ENCODE assay signal across 8 cellular contexts in the genomic region with DNA sequence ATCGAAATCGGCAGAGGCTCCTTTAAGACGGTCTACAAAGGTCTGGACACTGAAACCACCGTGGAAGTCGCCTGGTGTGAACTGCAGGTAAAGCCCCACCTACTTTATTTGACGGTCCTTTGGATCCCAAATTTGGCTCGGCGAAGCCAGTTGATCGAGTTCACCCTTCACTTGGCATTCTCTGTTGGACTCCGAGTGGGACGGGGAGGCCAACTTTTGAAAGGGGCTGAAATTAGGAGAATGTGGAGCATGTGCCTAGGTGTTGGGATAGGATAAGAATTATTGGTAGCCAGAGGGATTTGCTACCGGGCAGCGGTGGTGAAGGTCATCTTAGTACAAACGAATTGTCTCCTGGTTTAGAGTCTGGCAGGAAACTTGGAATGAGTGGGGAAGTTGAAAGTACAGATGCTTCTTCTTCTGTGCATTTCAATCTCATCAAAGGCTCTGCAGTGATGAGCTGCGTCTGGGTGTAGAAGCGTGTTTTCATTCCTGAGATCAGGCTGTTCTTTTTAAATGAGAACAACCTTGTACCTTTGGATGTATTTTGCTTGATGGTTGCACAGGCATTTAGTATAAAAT. TPM values are rescaled to one million over a fixed set of nuclear protein-coding genes. Genes with fewer than 3 reads are reported as not detected.
DNase-seq lines count a peak whose midpoint lies in the region; ATAC-seq and TF ChIP-seq lines count a peak whose summit lies in the region.

No MANE protein-coding gene starts in this region.

- H3K9me2 ChIP-seq in SK-N-SH, result no peaks in the 10 kb centered on the region

- peaks cover 64% of the 10 kb centered on the region for H3K79me2 ChIP-seq in SK-N-SH (ENCODE audit: insufficient read depth)

- H4K20me1 ChIP-seq in SK-N-SH (ENCODE audit: insufficient read depth), result peaks cover 61% of the 10 kb centered on the region

- intact Hi-C loops in Panc1 (cut with micrococcal nuclease; ENCODE audit: unreplicated experiment), result loop anchor here (2.0 to 10.0 kb wide), 2 partner anchors 110 to 182 kb away; no protein-coding TSS in a partner anchor

- H3F3A ChIP-seq in SK-N-SH (replicated peaks; ENCODE audit: insufficient read depth), result peaks cover 24% of the 10 kb centered on the region

- no peak for TF ChIP-seq CTCF in SK-N-SH (IDR thresholded peaks at IDR 0.05)
- no peak for TF ChIP-seq CTCF in Panc1 (IDR thresholded peaks at IDR 0.05)
- no peak for TF ChIP-seq CTCF in GM10248 (IDR thresholded peaks at IDR 0.05; ENCODE audit: control extremely low read depth, extremely low read depth, low read depth, missing control alignments)

- H3K9me3 ChIP-seq in SK-N-SH (no peaks in the 10 kb centered on the region), Panc1 (ENCODE audit: control insufficient read depth, insufficient read depth, low read depth, low read length) (no peaks in the 10 kb centered on the region), ectodermal cell (ENCODE audit: control insufficient read depth, low read length) (no peaks in the 10 kb centered on the region), muscle layer of duodenum (ENCODE audit: control insufficient read depth in 1 of 2, low read length in 2 of 2) (no peaks in the 10 kb centered on the region)

- TF ChIP-seq EP300 in SK-N-SH (IDR thresholded peaks at IDR 0.05; ENCODE audit: borderline replicate concordance in 1 of 2, low read depth in 1 of 2, low read length in 1 of 2), result no peak

- ATAC-seq in SK-N-SH treated with all-trans-retinoic acid at 6 μM for 48 hours (no peak), Panc1 (no peak), HG03196 (IDR thresholded peaks at IDR 0.05; ENCODE audit: unreplicated experiment) (no peak)

- H3K4me1 ChIP-seq in SK-N-SH (ENCODE audit: control insufficient read depth in 1 of 2, insufficient read depth in 2 of 2, low read depth in 1 of 2, low read length in 1 of 2) (peaks cover 11 to 14% of the 10 kb centered on the region in 2 experiments; a peak in 3 of 4 replicates), Panc1 (ENCODE audit: control insufficient read depth, insufficient read depth, low read length) (peaks cover 12% of the 10 kb centered on the region), ectodermal cell (ENCODE audit: control insufficient read depth, insufficient read depth, low read length) (peaks cover 16% of the 10 kb centered on the region), muscle layer of duodenum (ENCODE audit: control insufficient read depth in 1 of 2, insufficient read depth in 2 of 2, low read length in 2 of 2) (peaks cover 17 to 31% of the 10 kb centered on the region in 2 donors)

- CTCF ChIA-PET in SK-N-SH (lab: Yijun Ruan, JAX), result interaction anchor here (0.6 to 8.1 kb wide), 20 partner anchors 11 to 195 kb away, joined by 3 to 136 read pairs (median 4); partner anchors contain the start of gene RAD52
- CTCF ChIA-PET in Panc1 (lab: Charles Lee), result interaction anchor here (1.0 kb wide), 1 partner anchor 60 kb away, joined by 4 read pairs; no protein-coding TSS in a partner anchor
- CTCF ChIA-PET in GM10248 (lab: Yijun Ruan, JAX), result interaction anchor here (1.0 to 5.8 kb wide), 15 partner anchors 12 to 195 kb away, joined by 3 to 52 read pairs (median 4); partner anchors contain the start of gene RAD52

- H3K4me2 ChIP-seq in SK-N-SH, result peak overlapping the region; percentile 95

- in situ Hi-C loops in Panc1 (cut with HindIII; ENCODE audit: low pct_unique_long_range_greater_than_20kb, low sequenced_read_pairs), result no loop called here

- peaks cover 2 to 11% of the 10 kb centered on the region in 2 experiments for H3K36me3 ChIP-seq in SK-N-SH (replicated peaks in 1 of 2; ENCODE audit: control insufficient read depth in 1 of 2, insufficient read depth in 2 of 2, low read length in 1 of 2)
- no peaks in the 10 kb centered on the region for H3K36me3 ChIP-seq in Panc1 (ENCODE audit: control insufficient read depth, insufficient read depth, low read length)
- no peaks in the 10 kb centered on the region for H3K36me3 ChIP-seq in ectodermal cell (ENCODE audit: control insufficient read depth, insufficient read depth, low read length)
- H3K36me3 ChIP-seq in muscle layer of duodenum (ENCODE audit: control insufficient read depth in 1 of 2, insufficient read depth in 2 of 2, low read length in 2 of 2), result peaks cover 0 to 3% of the 10 kb centered on the region in 2 donors

- no peak overlapping the region for H2AFZ ChIP-seq in SK-N-SH (ENCODE audit: low read depth)

- POLR2A ChIA-PET in SK-N-SH (lab: Yijun Ruan, JAX) (no interaction called here), Panc1 (lab: Charles Lee) (interaction anchor here (0.6 kb wide), 1 partner anchor 179 kb away, joined by 3 read pairs; no protein-coding TSS in a partner anchor), GM10248 (lab: Yijun Ruan, JAX) (interaction anchor here (2.1 kb wide), 1 partner anchor 69 kb away, joined by 6 read pairs; no protein-coding TSS in a partner anchor)

- no TSS peak for BruUV-seq in Panc1 (replicated peaks; lab: Mats Ljungman, UMichigan)

- 1% methylated on average over 16 of the region's 16 CpGs for WGBS in SK-N-SH (ENCODE audit: low lambda C conversion rate)
- 1 to 3% methylated on average over 15 to 16 of the region's 16 CpGs for WGBS in ectodermal cell, 2 experiments

- H3K27me3 ChIP-seq in SK-N-SH (ENCODE audit: insufficient read depth) (no peaks in the 10 kb centered on the region), Panc1 (ENCODE audit: control insufficient read depth, insufficient read depth, low read length) (no peaks in the 10 kb centered on the region), ectodermal cell (ENCODE audit: control insufficient read depth, insufficient read depth, low read length, poor library complexity, severe bottlenecking) (no peaks in the 10 kb centered on the region), muscle layer of duodenum (ENCODE audit: low read depth, low read length) (no peaks in the 10 kb centered on the region)

- H3K4me3 ChIP-seq in SK-N-SH (ENCODE audit: low read depth in 2 of 2, low read length in 1 of 2), result peak overlapping the region; percentile 78 to 89
- peak overlapping the region; percentile 69 to 90 for H3K4me3 ChIP-seq in Panc1 (ENCODE audit: low read depth in 2 of 2, low read length in 2 of 2)
- H3K4me3 ChIP-seq in ectodermal cell (ENCODE audit: insufficient read depth, low read depth, low read length), result peak overlapping the region; percentile 91
- H3K4me3 ChIP-seq in muscle layer of duodenum (ENCODE audit: low read depth in 1 of 2, low read length in 2 of 2), result peak overlapping the region; percentile 89 to 92

- peak overlapping the region; percentile 1 to 86; a peak in 3 of 4 replicates for H3K27ac ChIP-seq in SK-N-SH (ENCODE audit: low read depth in 2 of 2, low read length in 1 of 2)
- H3K27ac ChIP-seq in Panc1 (ENCODE audit: low read length), result peak overlapping the region; percentile 76
- H3K27ac ChIP-seq in ectodermal cell (ENCODE audit: insufficient read depth, low read depth, low read length, poor library complexity, severe bottlenecking), result no peak overlapping the region
- H3K27ac ChIP-seq in muscle layer of duodenum (ENCODE audit: low read length), result peak overlapping the region; percentile 77

- no peak for TF ChIP-seq RAD21 in SK-N-SH (IDR thresholded peaks at IDR 0.05; ENCODE audit: low read length)

- no peak for DNase-seq in SK-N-SH
- no peak for DNase-seq in Panc1 (ENCODE audit: low read depth, low spot score)
- DNase-seq in cortex of kidney (lab: John Stamatoyannopoulos, UW), result no peak
- no peak for DNase-seq in GM10248 (ENCODE audit: extremely low spot score)

- peak overlapping the region; percentile 90 for H3K9ac ChIP-seq in SK-N-SH

TF ChIP-seq in SK-N-SH, 30 proteins besides CTCF, POLR2A, EP300 and RAD21 (continues in another document):
- TF ChIP-seq TCF12 (IDR thresholded peaks at IDR 0.05) (no peak), MEF2A (IDR thresholded peaks at IDR 0.05; ENCODE audit: borderline replicate concordance, low read depth) (no peak)
- TF ChIP-seq, protein P1, sequence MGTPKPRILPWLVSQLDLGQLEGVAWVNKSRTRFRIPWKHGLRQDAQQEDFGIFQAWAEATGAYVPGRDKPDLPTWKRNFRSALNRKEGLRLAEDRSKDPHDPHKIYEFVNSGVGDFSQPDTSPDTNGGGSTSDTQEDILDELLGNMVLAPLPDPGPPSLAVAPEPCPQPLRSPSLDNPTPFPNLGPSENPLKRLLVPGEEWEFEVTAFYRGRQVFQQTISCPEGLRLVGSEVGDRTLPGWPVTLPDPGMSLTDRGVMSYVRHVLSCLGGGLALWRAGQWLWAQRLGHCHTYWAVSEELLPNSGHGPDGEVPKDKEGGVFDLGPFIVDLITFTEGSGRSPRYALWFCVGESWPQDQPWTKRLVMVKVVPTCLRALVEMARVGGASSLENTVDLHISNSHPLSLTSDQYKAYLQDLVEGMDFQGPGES (IDR thresholded peaks at IDR 0.05; ENCODE audit: low read depth, low read length), result no peak

TF ChIP-seq in SK-N-SH treated with all-trans-retinoic acid at 6 μM for 48 hours, 23 proteins besides CTCF, POLR2A, EP300 and RAD21 (continues in another document):
- TF ChIP-seq ZNF70 (CRISPR knock-in tag; IDR thresholded peaks at IDR 0.05) (no peak), PPARA (CRISPR knock-in tag; IDR thresholded peaks at IDR 0.05; ENCODE audit: borderline replicate concordance) (no peak), TOX (CRISPR knock-in tag; IDR thresholded peaks at IDR 0.05; ENCODE audit: borderline replicate concordance) (no peak)

RNA-seq across cellular contexts. Expression of gene WNK1, which starts 1.9 kb away (rescaled TPM):
- polyA plus RNA-seq in SK-N-SH (2012; rRNA removed), result 28.8 and 30.5 TPM in 2 replicates
- 17.4 and 26.0 TPM in 2 replicates for polyA plus RNA-seq in SK-N-SH (2012; cell fraction: cytosol; rRNA removed)
- polyA plus RNA-seq in SK-N-SH (2012; cell fraction: nucleus; rRNA removed), result 43.2 and 69.2 TPM in 2 replicates
- 181 TPM for total RNA-seq in Panc1 (2021; ENCODE audit: unreplicated experiment)
- polyA plus RNA-seq in Panc1 (2012; ENCODE audit: insufficient read length), result 117 TPM
- polyA plus RNA-seq in ectodermal cell (2013, experiment 1 of 4), result 144 TPM
- polyA plus RNA-seq in ectodermal cell (2013, experiment 2 of 4), result 152 TPM
- 108 TPM for polyA plus RNA-seq in ectodermal cell (2013, experiment 3 of 4)
- 127 TPM for polyA plus RNA-seq in ectodermal cell (2013, experiment 4 of 4)
